Comparison of ENCODE assay signal across 11 cellular contexts in genomic region chr4:185566972-185567749, GRCh38. TPM values are rescaled to one million over a fixed set of nuclear protein-coding genes. Genes with fewer than 3 reads are reported as not detected.
DNase-seq lines count a peak whose midpoint lies in the region; ATAC-seq and TF ChIP-seq lines count a peak whose summit lies in the region.
"Had no signal": no experiment of that assay in that cellular context is flagged by ENCODE, and none has a peak within 500 bp of the region (broad histone marks: within the 10 kb centered on the region; RNA-seq: fewer than 3 reads in every experiment).

No MANE protein-coding gene starts in this region.

- peaks cover 0 to 14% of the 10 kb centered on the region in 2 donors for H3K4me1 ChIP-seq in adrenal gland (replicated peaks in 1 of 2)

- no peak for TF ChIP-seq CTCF in AG04450 (IDR thresholded peaks at IDR 0.05; ENCODE audit: low read depth, low read length)
- TF ChIP-seq CTCF in adrenal gland (IDR thresholded peaks at IDR 0.05) = no peak
- TF ChIP-seq CTCF in omental fat pad (IDR thresholded peaks at IDR 0.05) = no peak

- CTCF ChIA-PET in AG04450 (lab: Charles Lee) = interaction anchor here (1.2 kb wide), 1 partner anchor 31 kb away, joined by 6 read pairs; no protein-coding TSS in a partner anchor

- H3K27ac ChIP-seq in AG04450 (ENCODE audit: low read depth, low read length) (peak overlapping the region; percentile 93), adrenal gland (peak overlapping the region in 3 of 5 donors; percentile 12 to 76 (median 74))

- H3K36me3 ChIP-seq in adrenal gland (replicated peaks in 1 of 2) = no peaks in the 10 kb centered on the region

- H3K4me3 ChIP-seq in AG04450 (ENCODE audit: low read depth, low read length) (peak overlapping the region; percentile 5; the same call in 1 of the 2 replicates), adrenal gland (no peak overlapping the region)

- ATAC-seq in omental fat pad (ENCODE audit: low FRiP score) (peak; percentile 88), HG02852 (IDR thresholded peaks at IDR 0.05; ENCODE audit: unreplicated experiment) (no peak), GM19351 (IDR thresholded peaks at IDR 0.05; ENCODE audit: unreplicated experiment) (no peak), HG03469 (IDR thresholded peaks at IDR 0.05; ENCODE audit: unreplicated experiment) (no peak)

- POLR2A ChIA-PET in AG04450 (lab: Yijun Ruan, JAX) = interaction anchor here (0.6 to 0.9 kb wide), 3 partner anchors 28 to 94 kb away, joined by 4 to 5 read pairs (median 4); no protein-coding TSS in a partner anchor

- TF ChIP-seq POLR2A in adrenal gland (IDR thresholded peaks at IDR 0.05) = no peak

- H3K9me3 ChIP-seq in AG04450 (ENCODE audit: control insufficient read depth, insufficient read depth, low read length) (no peaks in the 10 kb centered on the region), adrenal gland (replicated peaks in 1 of 3) (no peaks in the 10 kb centered on the region)

- 58 to 69% (median 63%) methylated on average over 14 of the region's 14 CpGs for WGBS in adrenal gland, 4 donors

- no peaks in the 10 kb centered on the region for H3K27me3 ChIP-seq in AG04450 (ENCODE audit: control insufficient read depth, insufficient read depth, low read length)
- H3K27me3 ChIP-seq in adrenal gland = no peaks in the 10 kb centered on the region

- DNase-seq in AG04450 (ENCODE audit: low read depth, low spot score) (peak; percentile 65), adrenal gland (peak in 2 of 7 donors; percentile 16 to 67), glomerular endothelial cell (ENCODE audit: extremely low read depth, low read depth, low spot score) (peak; percentile 85), omental fat pad (ENCODE audit: low spot score) (no peak), DMS114 treated with DMSO at 0.1 percent for 48 hours (lab: John Stamatoyannopoulos, UW; ENCODE audit: unreplicated experiment) (no peak)
- DNase-seq: GOT3, NCI-H2107 had no signal

- intact Hi-C loops in adrenal gland (cut with DNase I) = no loop called here

RNA-seq across cellular contexts. Expression of gene PDLIM3, which starts 31.9 kb away (rescaled TPM):
- polyA plus RNA-seq in AG04450 (2011; rRNA removed) = 15.2 and 15.4 TPM in 2 replicates
- polyA minus RNA-seq in AG04450 (2011; rRNA and poly(A)+ RNA removed) = 10.4 and 12.2 TPM in 2 replicates
- 10 to 100 TPM in 1 of 8 donors, 1 to 10 TPM in 7; 2.6 to 22.6 (median 5.4) TPM for total RNA-seq in adrenal gland
- polyA plus RNA-seq in adrenal gland = 10 to 100 TPM in 1 of 3 donors, 1 to 10 TPM in 2; 7.1 to 13.9 (median 8.8) TPM
- total RNA-seq in glomerular endothelial cell = 11.4 and 36.2 TPM in 2 replicates
- 100 to 1,000 TPM in 2 of 4 donors, 10 to 100 TPM in 2; 43.7 to 175 (median 107) TPM for total RNA-seq in omental fat pad
- polyA plus RNA-seq: CD14-positive monocyte had no signal

Comparison
In these comparisons a context has a peak if more than half of its experiments do, and no peak if none do; other contexts are left out.
1. DNase-seq: peak in AG04450 (single experiment) and glomerular endothelial cell (single experiment); none in omental fat pad (single experiment) and DMS114 treated with DMSO at 0.1 percent for 48 hours (single experiment).